Comparison of ENCODE assay signal across 9 cellular contexts in the genomic region with DNA sequence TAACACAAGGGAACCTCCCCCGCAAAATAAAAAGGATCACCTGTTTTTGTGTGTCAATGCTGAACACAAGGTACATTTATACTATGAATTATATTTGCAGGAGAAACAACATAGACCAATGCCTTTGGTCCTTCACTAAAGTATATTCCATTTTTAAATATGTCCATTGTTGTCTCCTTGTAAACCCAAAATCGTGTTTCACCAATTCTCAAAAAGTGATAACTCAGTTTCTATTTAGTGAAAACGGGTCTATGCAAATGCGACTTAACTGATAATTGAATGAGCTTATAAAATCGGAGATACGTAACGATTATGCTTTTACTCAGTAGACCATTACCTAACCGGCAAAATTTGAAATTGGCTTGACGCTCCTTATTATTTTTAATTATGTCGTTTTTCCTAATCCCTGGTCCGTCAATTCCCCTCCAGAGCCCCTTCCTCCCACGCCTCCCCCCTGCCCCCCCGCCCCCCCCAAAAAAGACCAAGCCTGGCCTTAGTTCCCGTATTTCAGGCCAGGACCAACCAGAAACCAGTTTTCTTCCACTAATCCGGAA. TPM values are rescaled to one million over a fixed set of nuclear protein-coding genes. Genes with fewer than 3 reads are reported as not detected.
DNase-seq lines count a peak whose midpoint lies in the region; ATAC-seq and TF ChIP-seq lines count a peak whose summit lies in the region.
"Had no signal": no experiment of that assay in that cellular context is flagged by ENCODE, and none has a peak within 500 bp of the region (broad histone marks: within the 10 kb centered on the region; RNA-seq: fewer than 3 reads in every experiment).

No MANE protein-coding gene starts in this region.

- POLR2A ChIA-PET in PC-3 (lab: Charles Lee; ENCODE audit: unreplicated experiment): no interaction called here

- CTCF ChIA-PET in PC-3 (lab: Charles Lee): no interaction called here

- H3F3A ChIP-seq in PC-3 (ENCODE audit: low read length, unreplicated experiment): no peaks in the 10 kb centered on the region

- H3K79me2 ChIP-seq in PC-3 (ENCODE audit: low read length): peaks cover 38% of the 10 kb centered on the region

- H3K4me3 ChIP-seq in PC-3 (ENCODE audit: low read length) (peak overlapping the region; percentile 97), ovary (peak overlapping the region; percentile 49)

- peak overlapping the region; percentile 47; the same call in 1 of the 2 replicates for H3K9ac ChIP-seq in PC-3 (ENCODE audit: low read length)

- peak overlapping the region; percentile 99 for H2AFZ ChIP-seq in PC-3 (ENCODE audit: low read length)

- TSS peak; percentile 36 for BruUV-seq in PC-3 (replicated peaks; lab: Mats Ljungman, UMichigan)

- TF ChIP-seq POLR2A in ovary (IDR thresholded peaks at IDR 0.05): no peak

- no peak for TF ChIP-seq EP300 in ovary (IDR thresholded peaks at IDR 0.05)

- H3K4me1 ChIP-seq in PC-3 (ENCODE audit: insufficient read depth, low read length) (peaks cover 13% of the 10 kb centered on the region), ovary (ENCODE audit: insufficient read depth) (no peaks in the 10 kb centered on the region)

- intact Hi-C loops in PC-3 (cut with micrococcal nuclease) (loop anchor here (2.0 to 5.0 kb wide), 2 partner anchors 90 to 313 kb away; no protein-coding TSS in a partner anchor), ovary (cut with DNase I) (no loop called here)

- H3K27ac ChIP-seq in PC-3 (ENCODE audit: low read length) (no peak overlapping the region), ovary (peak overlapping the region; percentile 70 to 72)
- H3K27ac ChIP-seq: 22Rv1 had no signal

- H3K4me2 ChIP-seq in PC-3 (ENCODE audit: low read length): peak overlapping the region; percentile 93

- ATAC-seq in PC-3 (no peak), left lobe of liver (no peak), GM19023 (IDR thresholded peaks at IDR 0.05; ENCODE audit: unreplicated experiment) (no peak), GM19324 (IDR thresholded peaks at IDR 0.05; ENCODE audit: low FRiP score, unreplicated experiment) (no peak)

- H3K36me3 ChIP-seq in PC-3 (ENCODE audit: low read depth, low read length) (no peaks in the 10 kb centered on the region), ovary (no peaks in the 10 kb centered on the region)

- H3K27me3 ChIP-seq in PC-3 (ENCODE audit: low read length): no peaks in the 10 kb centered on the region
- H3K27me3 ChIP-seq in ovary: no peaks in the 10 kb centered on the region

- DNase-seq in DMS 273 (lab: John Stamatoyannopoulos, UW; ENCODE audit: unreplicated experiment): peak; percentile 22
- DNase-seq in DMS 273 treated with DMSO at 0.1 percent for 48 hours (lab: John Stamatoyannopoulos, UW): no peak
- DNase-seq in PC-3: no peak
- DNase-seq in epidermal melanocyte (ENCODE audit: insufficient read length, low spot score): peak; percentile 51
- no peak for DNase-seq in ovary
- no peak for DNase-seq in left lobe of liver (ENCODE audit: low spot score)

- 27 to 32% (median 31%) methylated on average over 15 of the region's 15 CpGs for WGBS in ovary, 3 donors

- H3K9me3 ChIP-seq in PC-3 (ENCODE audit: low read length) (no peaks in the 10 kb centered on the region), ovary (no peaks in the 10 kb centered on the region)

- H3K9me2 ChIP-seq in PC-3 (replicated peaks; ENCODE audit: low read length): no peaks in the 10 kb centered on the region

- no peaks in the 10 kb centered on the region for H4K20me1 ChIP-seq in PC-3 (ENCODE audit: low read length)

- no peak for TF ChIP-seq CTCF in PC-3 (conservative IDR thresholded peaks at IDR 0.05; ENCODE audit: low read depth, low read length)
- TF ChIP-seq CTCF in ovary (IDR thresholded peaks at IDR 0.05): no peak

RNA-seq across cellular contexts. Expression of gene BRWD3, which starts 2.0 kb away (rescaled TPM):
- total RNA-seq in PC-3 (2014; rRNA removed) (5.0 and 9.5 TPM in 2 replicates), ovary (10 to 100 TPM; 13.4 to 32.3 (median 26.5) TPM), left lobe of liver (8.8 TPM)
- polyA plus RNA-seq in ovary: 1 to 10 TPM; 5.0 to 5.4 TPM

Comparison
In these comparisons a context has a peak if more than half of its experiments do, and no peak if none do; other contexts are left out.
1. DNase-seq: peak in DMS 273 (single experiment) and epidermal melanocyte (single experiment); none in DMS 273 treated with DMSO at 0.1 percent for 48 hours (single experiment), PC-3 (single experiment), ovary (0 of 5) and left lobe of liver (single experiment).